ENCODE assay signal across 8 cellular contexts in the genomic region with DNA sequence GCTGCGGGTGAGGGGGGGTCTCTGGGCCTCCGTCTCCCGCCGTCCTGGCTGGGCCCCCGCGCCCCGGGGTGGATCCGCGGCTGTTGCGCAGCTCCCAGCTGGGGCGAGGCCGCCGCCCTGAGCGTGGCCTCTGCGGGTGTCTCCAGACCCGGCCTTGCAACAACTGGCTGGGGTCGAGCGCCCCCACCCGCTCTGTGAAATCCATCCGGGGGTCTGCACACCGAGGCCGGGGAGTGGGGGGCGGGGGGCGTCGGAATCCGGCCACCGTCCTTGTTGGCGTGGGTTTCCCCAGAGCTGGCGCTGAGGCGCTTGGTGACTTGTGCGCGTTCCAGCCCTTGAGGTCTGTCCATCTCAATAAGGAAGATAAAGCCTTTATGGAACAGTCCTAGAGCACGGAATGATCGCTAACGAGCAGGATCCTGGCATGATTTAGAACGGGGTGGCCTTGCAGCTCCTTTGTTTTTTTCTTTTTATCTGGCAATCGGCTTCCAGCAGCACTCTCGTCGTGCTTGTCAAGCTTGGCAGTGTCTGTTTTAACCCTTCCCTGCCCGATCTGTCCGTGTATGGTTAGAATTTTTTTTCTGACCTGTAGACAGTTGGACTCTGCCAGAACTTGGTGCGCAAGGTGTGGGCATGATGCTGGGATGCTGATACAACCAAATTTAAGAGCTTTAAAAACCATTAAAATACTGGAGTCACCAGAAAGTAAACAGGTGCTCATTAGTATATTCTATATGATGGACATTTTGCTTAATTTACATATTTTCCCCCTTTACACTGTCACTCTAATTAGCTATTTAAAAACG. TPM values are rescaled to one million over a fixed set of nuclear protein-coding genes. Genes with fewer than 3 reads are reported as not detected.
A peak's percentile ranks its signal among the peaks of the same experiment; 100 is the strongest.
DNase-seq lines count a peak whose midpoint lies in the region; ATAC-seq, FAIRE-seq and TF ChIP-seq lines count a peak whose summit lies in the region.

No MANE protein-coding gene starts in this region.

- dilution Hi-C loops in mammary epithelial cell (cut with HindIII; ENCODE audit: low sequenced_read_pairs), result loop anchor here (5.0 kb wide), 1 partner anchor 63 kb away; no protein-coding TSS in a partner anchor

- peak in 1 of 2 donors; percentile 2 for TF ChIP-seq CTCF in mammary epithelial cell (conservative IDR thresholded peaks at IDR 0.05 in 1 of 2, IDR thresholded peaks at IDR 0.05 in 1 of 2; ENCODE audit: extremely low read depth in 1 of 2, insufficient read depth in 1 of 2, low read depth in 1 of 2, low read length in 2 of 2)
- no peak for TF ChIP-seq CTCF in sigmoid colon (IDR thresholded peaks at IDR 0.05)

- H3K4me1 ChIP-seq in HUES64 (ENCODE audit: insufficient read depth, low read length) (peaks cover 53% of the 10 kb centered on the region), SJSA1 (replicated peaks) (peaks cover 34% of the 10 kb centered on the region), mammary epithelial cell (ENCODE audit: insufficient read depth, low read length) (peaks cover 37% of the 10 kb centered on the region), iPS-20b (ENCODE audit: insufficient read depth, low read length) (peaks cover 42% of the 10 kb centered on the region), sigmoid colon (peaks cover 3 to 56% (median 48%) of the 10 kb centered on the region in 4 donors)

- intact Hi-C loops in mammary epithelial cell (cut with micrococcal nuclease), result loop anchor here (1.0 to 2.0 kb wide), 2 partner anchors 33 to 40 kb away; no protein-coding TSS in a partner anchor
- intact Hi-C loops in sigmoid colon (cut with DNase I), result loop anchor here (1.0 to 2.0 kb wide), 2 partner anchors 30 to 42 kb away; no protein-coding TSS in a partner anchor

- H3K9me3 ChIP-seq in HUES64 (ENCODE audit: insufficient read depth, low read depth, low read length), result no peaks in the 10 kb centered on the region
- no peaks in the 10 kb centered on the region for H3K9me3 ChIP-seq in SJSA1 (replicated peaks)
- no peaks in the 10 kb centered on the region for H3K9me3 ChIP-seq in mammary epithelial cell (replicated peaks; ENCODE audit: insufficient read depth, low read length)
- no peaks in the 10 kb centered on the region for H3K9me3 ChIP-seq in iPS-20b (ENCODE audit: insufficient read depth, low read depth, low read length)
- no peaks in the 10 kb centered on the region for H3K9me3 ChIP-seq in sigmoid colon

- no peak overlapping the region for H2AFZ ChIP-seq in mammary epithelial cell (ENCODE audit: low read depth, low read length)

- in situ Hi-C loops in mammary epithelial cell (cut with MboI; ENCODE audit: low sequenced_read_pairs in 2 of 2), result no loop called here

- TF ChIP-seq EP300 in sigmoid colon (IDR thresholded peaks at IDR 0.05), result peak in 1 of 4 donors; percentile 1

- H4K20me1 ChIP-seq in mammary epithelial cell (ENCODE audit: insufficient read depth, low read length), result no peaks in the 10 kb centered on the region

- DNase-seq in ELR (ENCODE audit: low read depth), result peak; percentile 65
- DNase-seq in SJSA1 (ENCODE audit: low read depth in 1 of 2, low spot score in 2 of 2), result peak; percentile 53 to 59
- peak; percentile 51 for DNase-seq in mammary epithelial cell
- peak; percentile 80 for DNase-seq in sigmoid colon
- no peak for DNase-seq in HTR-8/SVneo (ENCODE audit: insufficient read length, low spot score)

- H3K27me3 ChIP-seq in HUES64 (ENCODE audit: insufficient read depth, low read length), result no peaks in the 10 kb centered on the region
- no peaks in the 10 kb centered on the region for H3K27me3 ChIP-seq in SJSA1 (replicated peaks)
- H3K27me3 ChIP-seq in mammary epithelial cell (ENCODE audit: insufficient read depth, low read length), result no peaks in the 10 kb centered on the region
- no peaks in the 10 kb centered on the region for H3K27me3 ChIP-seq in iPS-20b (ENCODE audit: insufficient read depth, low read length)
- no peaks in the 10 kb centered on the region for H3K27me3 ChIP-seq in sigmoid colon

- H3K9ac ChIP-seq in HUES64 (ENCODE audit: low read depth, low read length) (peak overlapping the region; percentile 81), mammary epithelial cell (ENCODE audit: insufficient read depth, low read length) (peak overlapping the region; percentile 97), iPS-20b (ENCODE audit: low read depth, low read length) (peak overlapping the region; percentile 84)

- FAIRE-seq in HTR-8/SVneo (lab: Jason Lieb, UNC), result no peak

- WGBS in HUES64, result under 1% methylated on average over 42 of the region's 43 CpGs
- WGBS in mammary epithelial cell (ENCODE audit: low coverage, missing lambda C conversion rate), result 2% methylated on average over 23 of the region's 43 CpGs
- 1 to 2% methylated on average over 43 of the region's 43 CpGs for WGBS in sigmoid colon, 2 donors

- H3K4me3 ChIP-seq in HUES64 (ENCODE audit: low read length), result peak overlapping the region; percentile 85
- H3K4me3 ChIP-seq in SJSA1, result peak overlapping the region; percentile 87
- H3K4me3 ChIP-seq in mammary epithelial cell (replicated peaks in 1 of 3; ENCODE audit: insufficient read depth in 1 of 3, low read depth in 2 of 3, low read length in 3 of 3), result peak overlapping the region; percentile 95 to 99 (median 95)
- H3K4me3 ChIP-seq in iPS-20b (ENCODE audit: low read length), result peak overlapping the region; percentile 86
- H3K4me3 ChIP-seq in sigmoid colon, result peak overlapping the region; percentile 80 to 100 (median 97)

- peak overlapping the region; percentile 95 for H3K4me2 ChIP-seq in mammary epithelial cell (ENCODE audit: insufficient read depth, low read depth, low read length)

- peak; percentile 42 for ATAC-seq in GM21528 (IDR thresholded peaks at IDR 0.05; ENCODE audit: low FRiP score, unreplicated experiment)

- no peak for TF ChIP-seq POLR2A in sigmoid colon (IDR thresholded peaks at IDR 0.05)

- CTCF ChIA-PET in mammary epithelial cell (lab: Charles Lee; ENCODE audit: low non-redundant PET), result interaction anchor here (0.7 kb wide), 1 partner anchor 30 kb away, joined by 3 read pairs; no protein-coding TSS in a partner anchor

- peak overlapping the region; percentile 95 for H3K27ac ChIP-seq in HUES64 (ENCODE audit: low read depth, low read length)
- H3K27ac ChIP-seq in SJSA1, result peak overlapping the region; percentile 89
- H3K27ac ChIP-seq in mammary epithelial cell (ENCODE audit: insufficient read depth, low read depth, low read length), result peak overlapping the region; percentile 95
- H3K27ac ChIP-seq in iPS-20b (ENCODE audit: low read length), result no peak overlapping the region
- H3K27ac ChIP-seq in sigmoid colon, result peak overlapping the region; percentile 99 to 100 (median 100)

- H3K36me3 ChIP-seq in HUES64 (ENCODE audit: insufficient read depth, low read length) (no peaks in the 10 kb centered on the region; the same call in 1 of the 2 replicates), SJSA1 (peaks cover 33% of the 10 kb centered on the region), mammary epithelial cell (ENCODE audit: insufficient read depth, low read length) (no peaks in the 10 kb centered on the region), iPS-20b (ENCODE audit: insufficient read depth, low read depth, low read length) (no peaks in the 10 kb centered on the region), sigmoid colon (peaks cover 0 to 22% (median 0%) of the 10 kb centered on the region in 4 donors)

- TSS peak; percentile 14 for BruUV-seq in mammary epithelial cell (replicated peaks; lab: Mats Ljungman, UMichigan)

- H3K79me2 ChIP-seq in mammary epithelial cell (ENCODE audit: insufficient read depth, low read length), result peaks cover 63% of the 10 kb centered on the region

RNA-seq across cellular contexts. Expression of gene DSTN, which starts 0.7 kb away (rescaled TPM):
- polyA plus RNA-seq in HUES64 (2013, experiment 1 of 2), result 223 TPM
- polyA plus RNA-seq in HUES64 (2013, experiment 2 of 2), result 225 TPM
- total RNA-seq in SJSA1 (2014; rRNA removed; shearing (Covaris generic)), result 480 and 557 TPM in 2 replicates
- total RNA-seq in mammary epithelial cell, result 100 to 1,000 TPM; 398 to 428 TPM
- 211 TPM for polyA plus RNA-seq in mammary epithelial cell
- 110 TPM for polyA minus RNA-seq in mammary epithelial cell
- 1,000 to 10,000 TPM; 1,872 to 2,237 (median 1,948) TPM for total RNA-seq in sigmoid colon
- 100 to 1,000 TPM; 429 to 672 (median 586) TPM for polyA plus RNA-seq in sigmoid colon

RNA-seq across cellular contexts. Expression of gene BFSP1, which starts 39.4 kb away (rescaled TPM):
- polyA plus RNA-seq in HUES64 (2013, experiment 1 of 2), result 4.0 TPM
- 4.2 TPM for polyA plus RNA-seq in HUES64 (2013, experiment 2 of 2)
- 8.0 and 9.4 TPM in 2 replicates for total RNA-seq in SJSA1 (2014; rRNA removed; shearing (Covaris generic))
- 1 to 10 TPM; 1.3 to 3.2 TPM for total RNA-seq in mammary epithelial cell
- 2.2 TPM for polyA plus RNA-seq in mammary epithelial cell
- not detected for polyA minus RNA-seq in mammary epithelial cell
- 1 to 10 TPM; 1.1 to 3.6 (median 1.5) TPM for total RNA-seq in sigmoid colon
- under 1 TPM in 2 of 3 donors, not detected in 1; 0.51 to 0.60 TPM for polyA plus RNA-seq in sigmoid colon
